Comparison of ENCODE assay signal across 17 cellular contexts in the genomic region with DNA sequence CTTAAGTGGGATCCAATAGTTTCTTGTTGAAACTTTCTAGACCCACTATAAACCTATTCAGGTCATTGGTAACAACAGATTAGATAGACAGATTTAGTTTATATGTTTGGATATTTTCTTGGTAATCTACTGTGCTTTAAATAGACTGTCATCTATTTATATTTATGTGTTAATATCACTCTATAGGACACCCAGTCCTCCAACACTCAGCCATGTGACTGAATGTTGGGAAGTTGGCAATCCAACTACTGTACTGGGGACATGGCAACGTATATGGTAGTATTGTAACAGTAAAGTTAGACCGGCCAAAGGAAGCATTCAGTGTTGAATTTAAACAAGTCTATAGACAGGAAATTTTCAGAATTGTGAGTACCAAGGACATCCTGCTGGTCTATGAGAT. TPM values are rescaled to one million over a fixed set of nuclear protein-coding genes. Genes with fewer than 3 reads are reported as not detected.
DNase-seq lines count a peak whose midpoint lies in the region; ATAC-seq and TF ChIP-seq lines count a peak whose summit lies in the region.
"Had no signal": no experiment of that assay in that cellular context is flagged by ENCODE, and none has a peak within 500 bp of the region (broad histone marks: within the 10 kb centered on the region; RNA-seq: fewer than 3 reads in every experiment).

No MANE protein-coding gene starts in this region.

- H2AFZ ChIP-seq in IMR-90 (replicated peaks; ENCODE audit: low read length, poor library complexity): no peak overlapping the region

- H3K9me1 ChIP-seq in IMR-90 (ENCODE audit: insufficient read depth, low read length): no peaks in the 10 kb centered on the region

- no peak overlapping the region for H3K4me3 Mint-ChIP-seq in activated naive CD4-positive, alpha-beta T cell treated with anti-CD3 and anti-CD28 coated beads for 36 hours
- H3K4me3 Mint-ChIP-seq: CD8-positive, alpha-beta memory T cell; HFFc6 had no signal

- no peak for DNase-seq in activated naive CD4-positive, alpha-beta T cell treated with anti-CD3 and anti-CD28 coated beads for 36 hours
- DNase-seq in activated naive CD4-positive, alpha-beta T cell treated with anti-CD3 and anti-CD28 coated beads, Interleukin-2, amount 50 U/mL, for 72 hours (ENCODE audit: low spot score in 2 of 2): no peak
- DNase-seq in IMR-90: no peak
- DNase-seq in right cardiac atrium: no peak
- DNase-seq in adrenal gland: no peak
- DNase-seq in colonic mucosa: no peak
- DNase-seq: 8988T; AML-193; Caco-2; CD8-positive, alpha-beta memory T cell; DND-41; GDM1; HCEC 1CT; HFFc6 had no signal

- H3K36me3 Mint-ChIP-seq in activated naive CD4-positive, alpha-beta T cell treated with anti-CD3 and anti-CD28 coated beads for 36 hours (ENCODE audit: low read depth): no peaks in the 10 kb centered on the region
- H3K36me3 Mint-ChIP-seq in activated naive CD4-positive, alpha-beta T cell treated with anti-CD3 and anti-CD28 coated beads, Interleukin-2, amount 50 U/mL, for 72 hours: peaks cover 0 to 8% of the 10 kb centered on the region in 2 donors

- BruUV-seq in IMR-90 (replicated peaks; lab: Mats Ljungman, UMichigan): no TSS peak

- TF ChIP-seq POLR2A in IMR-90 (IDR thresholded peaks at IDR 0.05; ENCODE audit: low read depth, low read length): no peak
- no peak for TF ChIP-seq POLR2A in adrenal gland (IDR thresholded peaks at IDR 0.05)

- no peak overlapping the region for H3K4me2 ChIP-seq in IMR-90 (ENCODE audit: low read depth, low read length)
- H3K4me2 ChIP-seq: BLaER1 had no signal

- peak overlapping the region; percentile 2 for H3K27ac Mint-ChIP-seq in activated naive CD4-positive, alpha-beta T cell treated with anti-CD3 and anti-CD28 coated beads for 36 hours
- no peak overlapping the region for H3K27ac Mint-ChIP-seq in activated naive CD4-positive, alpha-beta T cell treated with anti-CD3 and anti-CD28 coated beads, Interleukin-2, amount 50 U/mL, for 72 hours
- H3K27ac Mint-ChIP-seq: CD8-positive, alpha-beta memory T cell; HFFc6 had no signal

- H3K4me1 Mint-ChIP-seq in activated naive CD4-positive, alpha-beta T cell treated with anti-CD3 and anti-CD28 coated beads for 36 hours (ENCODE audit: low read depth): peaks cover 11% of the 10 kb centered on the region
- H3K4me1 Mint-ChIP-seq: CD8-positive, alpha-beta memory T cell had no signal

- dilution Hi-C loops in IMR-90 (cut with HindIII; ENCODE audit: low sequenced_read_pairs, unreplicated experiment): no loop called here

- H3K27me3 ChIP-seq in IMR-90 (ENCODE audit: control insufficient read depth, insufficient read depth, low read length): no peaks in the 10 kb centered on the region
- H3K27me3 ChIP-seq in right cardiac atrium (ENCODE audit: control insufficient read depth, insufficient read depth): no peaks in the 10 kb centered on the region
- no peaks in the 10 kb centered on the region for H3K27me3 ChIP-seq in skeletal muscle tissue (ENCODE audit: control insufficient read depth in 3 of 3, insufficient read depth in 3 of 3, low read length in 3 of 3)
- no peaks in the 10 kb centered on the region for H3K27me3 ChIP-seq in adrenal gland
- no peaks in the 10 kb centered on the region for H3K27me3 ChIP-seq in colonic mucosa
- H3K27me3 ChIP-seq: BLaER1 had no signal

- H4K8ac ChIP-seq in IMR-90 (ENCODE audit: low read depth in 2 of 2, low read length in 2 of 2): no peak overlapping the region

- no peak for ATAC-seq in activated naive CD4-positive, alpha-beta T cell treated with anti-CD3 and anti-CD28 coated beads, Interleukin-2, amount 50 U/mL, for 72 hours
- ATAC-seq in IMR-90 (ENCODE audit: low read depth): no peak
- ATAC-seq in right cardiac atrium: peak; percentile 71 to 85
- ATAC-seq: HepG2 had no signal

- no peaks in the 10 kb centered on the region for H4K20me1 ChIP-seq in IMR-90 (ENCODE audit: insufficient read depth, low read length)
- H4K20me1 ChIP-seq: BLaER1 had no signal

- no peaks in the 10 kb centered on the region for H3K9me3 ChIP-seq in IMR-90 (ENCODE audit: control insufficient read depth, insufficient read depth, low read length)
- no peaks in the 10 kb centered on the region for H3K9me3 ChIP-seq in right cardiac atrium (ENCODE audit: control insufficient read depth, low read length)
- no peaks in the 10 kb centered on the region for H3K9me3 ChIP-seq in skeletal muscle tissue (ENCODE audit: control insufficient read depth in 3 of 3, low read length in 3 of 3)
- H3K9me3 ChIP-seq in adrenal gland (replicated peaks in 1 of 3): no peaks in the 10 kb centered on the region
- no peaks in the 10 kb centered on the region for H3K9me3 ChIP-seq in colonic mucosa
- H3K9me3 ChIP-seq: BLaER1, Caco-2 had no signal

- TF ChIP-seq CTCF in IMR-90 (conservative IDR thresholded peaks at IDR 0.05; ENCODE audit: low read depth, low read length) (no peak), adrenal gland (IDR thresholded peaks at IDR 0.05) (no peak), colonic mucosa (IDR thresholded peaks at IDR 0.05) (no peak)

- intact Hi-C loops in activated naive CD4-positive, alpha-beta T cell treated with anti-CD3 and anti-CD28 coated beads for 36 hours (cut with micrococcal nuclease): loop anchor here (1.0 to 5.0 kb wide), 3 partner anchors 54 to 455 kb away; no protein-coding TSS in a partner anchor
- intact Hi-C loops in IMR-90 (cut with micrococcal nuclease) (no loop called here), right cardiac atrium (cut with DNase I) (no loop called here), adrenal gland (cut with DNase I) (no loop called here), colonic mucosa (cut with DNase I) (no loop called here)

- peak overlapping the region; percentile 74; the same call in 1 of the 2 replicates for H3K18ac ChIP-seq in IMR-90 (ENCODE audit: low read depth, low read length)

- H2BK20ac ChIP-seq in IMR-90 (ENCODE audit: low read depth, low read length): no peak overlapping the region

- H3K14ac ChIP-seq in IMR-90 (replicated peaks; ENCODE audit: low read depth, low read length): no peak overlapping the region

- H3K36me3 ChIP-seq in IMR-90 (ENCODE audit: control insufficient read depth, insufficient read depth, low read length) (no peaks in the 10 kb centered on the region), skeletal muscle tissue (ENCODE audit: control insufficient read depth in 3 of 3, insufficient read depth in 3 of 3, low read length in 3 of 3) (no peaks in the 10 kb centered on the region), adrenal gland (replicated peaks in 1 of 2) (no peaks in the 10 kb centered on the region), colonic mucosa (no peaks in the 10 kb centered on the region)
- H3K36me3 ChIP-seq: BLaER1 had no signal

- H3K23ac ChIP-seq in IMR-90 (ENCODE audit: low read depth, low read length): no peak overlapping the region

- H3K9ac ChIP-seq in IMR-90 (ENCODE audit: low read depth, low read length) (no peak overlapping the region), skeletal muscle tissue (ENCODE audit: low read depth in 1 of 3, low read length in 3 of 3) (no peak overlapping the region), colonic mucosa (ENCODE audit: low read depth in 2 of 2, low read length in 2 of 2) (no peak overlapping the region)
- H3K9ac ChIP-seq: BLaER1 had no signal

- in situ Hi-C loops in IMR-90 (cut with MboI; ENCODE audit: low sequenced_read_pairs): no loop called here

- no peaks in the 10 kb centered on the region for H3K79me1 ChIP-seq in IMR-90 (ENCODE audit: low read depth in 1 of 2, low read length in 2 of 2)

- no peak overlapping the region for H2AK9ac ChIP-seq in IMR-90 (replicated peaks; ENCODE audit: low read depth, low read length, poor library complexity)

- peak overlapping the region; percentile 63; the same call in 1 of the 2 replicates for H4K5ac ChIP-seq in IMR-90 (ENCODE audit: low read depth, low read length)

- no peak overlapping the region for H4K91ac ChIP-seq in IMR-90 (ENCODE audit: insufficient read depth, low read depth, low read length)

- POLR2A ChIA-PET in IMR-90 (lab: Charles Lee; ENCODE audit: unreplicated experiment): no interaction called here

- H3K4me3 ChIP-seq in IMR-90 (ENCODE audit: insufficient read depth, low read depth, low read length) (no peak overlapping the region), right cardiac atrium (ENCODE audit: low read length) (no peak overlapping the region), skeletal muscle tissue (ENCODE audit: low read length in 3 of 3) (no peak overlapping the region), adrenal gland (no peak overlapping the region), colonic mucosa (no peak overlapping the region)
- H3K4me3 ChIP-seq: BLaER1 had no signal

- H3K56ac ChIP-seq in IMR-90 (ENCODE audit: extremely low read depth, insufficient read depth, low read length): no peak overlapping the region

- H2BK120ac ChIP-seq in IMR-90 (ENCODE audit: low read depth, low read length): no peak overlapping the region

- no peaks in the 10 kb centered on the region for H3K9me3 Mint-ChIP-seq in activated naive CD4-positive, alpha-beta T cell treated with anti-CD3 and anti-CD28 coated beads for 36 hours
- H3K9me3 Mint-ChIP-seq in activated naive CD4-positive, alpha-beta T cell treated with anti-CD3 and anti-CD28 coated beads, Interleukin-2, amount 50 U/mL, for 72 hours: peaks cover 4% of the 10 kb centered on the region in 2 donors

- CTCF ChIA-PET in activated naive CD4-positive, alpha-beta T cell treated with anti-CD3 and anti-CD28 coated beads for 36 hours (lab: Charles Lee): interaction anchor here (1.0 kb wide), 1 partner anchor 12 kb away, joined by 4 read pairs; no protein-coding TSS in a partner anchor
- CTCF ChIA-PET in IMR-90 (lab: Yijun Ruan, JAX): interaction anchor here (1.1 kb wide), 1 partner anchor 12 kb away, joined by 3 read pairs; no protein-coding TSS in a partner anchor

- no peak overlapping the region for H3K27ac ChIP-seq in IMR-90 (ENCODE audit: insufficient read depth, low read length)
- H3K27ac ChIP-seq in right cardiac atrium (ENCODE audit: low read length): no peak overlapping the region
- peak overlapping the region; percentile 59 for H3K27ac ChIP-seq in skeletal muscle tissue (ENCODE audit: low read depth, low read length)
- H3K27ac ChIP-seq in adrenal gland: no peak overlapping the region
- no peak overlapping the region for H3K27ac ChIP-seq in colonic mucosa
- H3K27ac ChIP-seq: BLaER1 had no signal

- no peaks in the 10 kb centered on the region for H3K4me1 ChIP-seq in IMR-90 (ENCODE audit: control insufficient read depth, insufficient read depth, low read length)
- H3K4me1 ChIP-seq in right cardiac atrium (ENCODE audit: control insufficient read depth, insufficient read depth, low read length): no peaks in the 10 kb centered on the region
- peaks cover 0 to 10% (median 5%) of the 10 kb centered on the region in 3 donors for H3K4me1 ChIP-seq in skeletal muscle tissue (ENCODE audit: control insufficient read depth in 3 of 3, insufficient read depth in 3 of 3, low read length in 3 of 3)
- no peaks in the 10 kb centered on the region for H3K4me1 ChIP-seq in adrenal gland (replicated peaks in 1 of 2)
- H3K4me1 ChIP-seq in colonic mucosa: no peaks in the 10 kb centered on the region
- H3K4me1 ChIP-seq: BLaER1, Caco-2 had no signal

- H2BK15ac ChIP-seq in IMR-90 (ENCODE audit: low read depth, low read length): no peak overlapping the region

- no peak overlapping the region for H2AK5ac ChIP-seq in IMR-90 (ENCODE audit: low read depth, low read length)

- H3K4ac ChIP-seq in IMR-90 (ENCODE audit: low read depth, low read length): no peak overlapping the region

- peaks cover 31% of the 10 kb centered on the region for H3K27me3 Mint-ChIP-seq in activated naive CD4-positive, alpha-beta T cell treated with anti-CD3 and anti-CD28 coated beads for 36 hours (ENCODE audit: low read depth)

- no CpG with 5 or more reads among the region's 2 CpGs for WGBS in IMR-90 (ENCODE audit: extremely low coverage in 2 of 2, insufficient read length in 1 of 2), 2 experiments
- 39% methylated on average over 2 of the region's 2 CpGs for WGBS in right cardiac atrium
- WGBS in adrenal gland, 4 donors: 69 to 81% (median 73%) methylated on average over 2 of the region's 2 CpGs

- TF ChIP-seq RAD21 in IMR-90 (IDR thresholded peaks at IDR 0.05; ENCODE audit: low read length): no peak

- no peak overlapping the region for H2BK5ac ChIP-seq in IMR-90 (ENCODE audit: low read depth, low read length, poor library complexity, severe bottlenecking)

RNA-seq across cellular contexts. Expression of a gene that starts 42.6 kb away (rescaled TPM):
- total RNA-seq in activated naive CD4-positive, alpha-beta T cell treated with anti-CD3 and anti-CD28 coated beads for 36 hours: 1 to 10 TPM; 2.3 to 3.1 TPM
- 1 to 10 TPM; 3.0 to 6.0 TPM for total RNA-seq in activated naive CD4-positive, alpha-beta T cell treated with anti-CD3 and anti-CD28 coated beads, Interleukin-2, amount 50 U/mL, for 72 hours
- total RNA-seq in IMR-90 (2012; rRNA removed) (5.9 and 10.3 TPM in 2 replicates), right cardiac atrium (10 to 100 TPM in 1 of 4 donors, 1 to 10 TPM in 3; 8.9 to 13.4 (median 9.7) TPM), skeletal muscle tissue (14.6 TPM), adrenal gland (10 to 100 TPM in 4 of 8 donors, 1 to 10 TPM in 4; 5.4 to 20.3 (median 10.1) TPM), colonic mucosa (1 to 10 TPM; 2.5 to 5.6 TPM)
- polyA plus RNA-seq in IMR-90 (2012; rRNA removed) (3.2 and 5.2 TPM in 2 replicates), right cardiac atrium (4.6 TPM), adrenal gland (10 to 100 TPM in 1 of 3 donors, 1 to 10 TPM in 2; 6.8 to 10.1 (median 7.2) TPM)
- polyA plus RNA-seq in IMR-90 (2012; cell fraction: cytosol; rRNA removed): 0.97 and 1.2 TPM in 2 replicates
- 2.9 and 22.5 TPM in 2 replicates for polyA plus RNA-seq in IMR-90 (2012; cell fraction: nucleus; rRNA removed; ENCODE audit: low replicate concordance)

Comparison
In these comparisons a context has a peak if more than half of its experiments do, and no peak if none do; other contexts are left out.
1. ATAC-seq: peak in right cardiac atrium (2 of 2); none in activated naive CD4-positive, alpha-beta T cell treated with anti-CD3 and anti-CD28 coated beads, Interleukin-2, amount 50 U/mL, for 72 hours (0 of 2) and IMR-90 (single experiment).